Comparison of ENCODE assay signal across 11 cellular contexts in the genomic region with DNA sequence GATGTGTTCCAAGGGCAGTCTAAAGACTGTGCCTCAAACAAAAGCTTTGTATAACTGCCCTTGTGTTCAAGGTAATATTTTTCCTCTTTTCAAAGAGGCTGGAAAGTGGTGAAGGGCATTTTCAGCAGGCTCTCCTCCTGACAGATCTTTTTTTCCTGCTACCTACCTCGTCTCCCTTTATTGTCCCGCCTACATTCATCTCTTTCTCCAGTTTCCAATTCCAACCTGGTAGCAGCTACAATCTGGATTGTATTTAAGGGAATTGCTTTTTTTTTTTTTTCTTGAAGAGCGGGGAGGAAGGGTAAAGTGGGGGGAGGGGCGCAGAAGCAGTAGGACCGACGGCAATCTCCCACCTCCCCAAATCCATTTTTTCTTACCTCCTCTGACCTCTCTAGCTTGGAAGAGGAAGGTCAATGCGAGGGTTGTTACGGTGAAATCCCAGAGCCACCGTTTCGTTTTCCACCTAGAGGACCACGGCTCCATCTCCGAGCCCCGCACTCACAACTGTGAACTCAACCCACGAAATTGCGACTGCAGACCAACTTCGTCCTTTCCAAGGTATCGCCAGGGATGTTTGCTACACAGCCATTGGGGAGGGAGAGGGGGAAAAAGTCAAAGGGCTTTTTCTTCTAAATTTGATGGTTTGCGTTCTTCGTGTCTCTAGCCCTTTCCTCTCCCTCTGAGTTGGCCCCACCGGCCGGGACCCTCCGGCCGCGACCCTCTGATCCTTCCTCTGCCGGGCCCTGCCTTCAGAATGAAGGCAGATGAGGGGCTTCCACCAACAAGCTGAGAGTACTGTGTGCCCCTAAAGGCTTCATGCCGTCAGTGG. TPM values are rescaled to one million over a fixed set of nuclear protein-coding genes. Genes with fewer than 3 reads are reported as not detected.
DNase-seq lines count a peak whose midpoint lies in the region; ATAC-seq and TF ChIP-seq lines count a peak whose summit lies in the region.
"Had no signal": no experiment of that assay in that cellular context is flagged by ENCODE, and none has a peak within 500 bp of the region (broad histone marks: within the 10 kb centered on the region; RNA-seq: fewer than 3 reads in every experiment).

A gene (minus strand): TSS at position 827 of the 829 bp plus-strand sequence. CDS start 344 bp downstream, at position 483.

- DNase-seq in chondrocyte (ENCODE audit: low spot score) (no peak), lung (ENCODE audit: low spot score) (no peak), spleen (no peak), NCI-H146 (lab: John Stamatoyannopoulos, UW) (no peak), NCI-H2196 (lab: John Stamatoyannopoulos, UW; ENCODE audit: unreplicated experiment) (no peak)
- no peak for DNase-seq in activated naive CD4-positive, alpha-beta T cell (lab: John Stamatoyannopoulos, UW)
- DNase-seq in stimulated activated naive CD4-positive, alpha-beta T cell treated with Interleukin-2 at 50 U/mL for 16 hours (lab: John Stamatoyannopoulos, UW), result no peak
- DNase-seq: amniotic stem cell, T-helper 17 cell had no signal

- H3K27me3 ChIP-seq in HUES48 (ENCODE audit: control insufficient read depth, insufficient read depth, low read length) (peaks cover 10% of the 10 kb centered on the region), lung (ENCODE audit: control insufficient read depth, insufficient read depth) (no peaks in the 10 kb centered on the region), spleen (replicated peaks in 1 of 7) (peaks cover 0 to 38% (median 9%) of the 10 kb centered on the region in 7 donors)

- H3K27ac ChIP-seq in HUES48 (ENCODE audit: low read depth, low read length) (peak within 1 kb of the TSS; percentile 53), lung (ENCODE audit: low read depth in 1 of 2, low read length in 1 of 2) (no peak within 1 kb of the TSS), spleen (no peak within 1 kb of the TSS)

- H3K9me3 Mint-ChIP-seq in chondrocyte (ENCODE audit: low read depth), result no peaks in the 10 kb centered on the region

- peak within 1 kb of the TSS; percentile 83 for H3K27ac Mint-ChIP-seq in chondrocyte (ENCODE audit: unreplicated experiment)
- H3K27ac Mint-ChIP-seq: T-helper 17 cell had no signal

- H3K4me3 Mint-ChIP-seq in chondrocyte (ENCODE audit: unreplicated experiment), result peak within 1 kb of the TSS; percentile 81

- peak; percentile 7 for TF ChIP-seq CTCF in chondrocyte (IDR thresholded peaks at IDR 0.05)
- no peak for TF ChIP-seq CTCF in lung (IDR thresholded peaks at IDR 0.05; ENCODE audit: control extremely low read depth, extremely low read depth)
- TF ChIP-seq CTCF in spleen (IDR thresholded peaks at IDR 0.05 in 8 of 11, conservative IDR thresholded peaks at IDR 0.05 in 3 of 11), result no peak

- H3K27me3 Mint-ChIP-seq in chondrocyte (ENCODE audit: low read depth), result no peaks in the 10 kb centered on the region

- H3K9me3 ChIP-seq in HUES48 (ENCODE audit: control insufficient read depth, insufficient read depth, low read length) (no peaks in the 10 kb centered on the region), lung (ENCODE audit: control insufficient read depth in 2 of 2, insufficient read depth in 1 of 2, low read length in 1 of 2) (no peaks in the 10 kb centered on the region), spleen (no peaks in the 10 kb centered on the region)

- peaks cover 20% of the 10 kb centered on the region for H3K4me1 ChIP-seq in HUES48 (ENCODE audit: control insufficient read depth, insufficient read depth, low read length)
- H3K4me1 ChIP-seq in lung (ENCODE audit: control insufficient read depth in 2 of 2, insufficient read depth in 2 of 2, low read length in 2 of 2), result peaks cover 0 to 2% of the 10 kb centered on the region in 2 donors
- peaks cover 0 to 27% (median 11%) of the 10 kb centered on the region in 6 donors for H3K4me1 ChIP-seq in spleen

- WGBS in lung, 2 donors, result 2% methylated on average over 26 of the region's 26 CpGs
- WGBS in spleen, 5 donors, result 3 to 5% (median 4%) methylated on average over 25 to 26 of the region's 26 CpGs

- H3K4me1 Mint-ChIP-seq in chondrocyte (ENCODE audit: low read depth), result peaks cover 56% of the 10 kb centered on the region

- H3K36me3 ChIP-seq in HUES48 (ENCODE audit: control insufficient read depth, insufficient read depth, low read length), result no peaks in the 10 kb centered on the region
- no peaks in the 10 kb centered on the region for H3K36me3 ChIP-seq in lung (ENCODE audit: control insufficient read depth in 2 of 2, insufficient read depth in 2 of 2, low read length in 2 of 2)
- no peaks in the 10 kb centered on the region for H3K36me3 ChIP-seq in spleen

- H3K9ac ChIP-seq in HUES48 (ENCODE audit: low read depth, low read length), result peak within 1 kb of the TSS; percentile 43; the same call in 1 of the 2 replicates

- peak within 1 kb of the TSS; percentile 92 for H3K4me3 ChIP-seq in HUES48 (ENCODE audit: low read depth, low read length)
- H3K4me3 ChIP-seq in lung, result peak within 1 kb of the TSS; percentile 11
- peak within 1 kb of the TSS in 5 of 8 donors; percentile 2 to 53 (median 29) for H3K4me3 ChIP-seq in spleen

- intact Hi-C loops in spleen (cut with DNase I; ENCODE audit: low total_unique reads), result no loop called here

- no peaks in the 10 kb centered on the region for H3K36me3 Mint-ChIP-seq in chondrocyte (ENCODE audit: low read depth)

- TF ChIP-seq POLR2A in spleen (IDR thresholded peaks at IDR 0.05), result no peak

- ATAC-seq in lung (ENCODE audit: insufficient read depth, low FRiP score), result no peak
- ATAC-seq: T-helper 17 cell had no signal

RNA-seq across cellular contexts. Expression of the gene that starts here (rescaled TPM):
- total RNA-seq in chondrocyte, result 1,010 to 1,354 TPM (median 1,042 TPM) in 3 replicates
- 1 to 10 TPM in 1 of 2 donors, under 1 TPM in 1; 0.86 to 7.5 TPM for total RNA-seq in lung
- under 1 TPM; 0.33 to 0.55 TPM for polyA plus RNA-seq in lung
- total RNA-seq in spleen, result 10 to 100 TPM in 1 of 7 donors, 1 to 10 TPM in 2, under 1 TPM in 3, not detected in 1; 0.13 to 11.1 (median 1.0) TPM
- 1 to 10 TPM in 1 of 3 donors, under 1 TPM in 2; 0.02 to 1.0 (median 0.23) TPM for polyA plus RNA-seq in spleen
- total RNA-seq: T-helper 17 cell, ureter had no signal

Comparison
In these comparisons a context has a peak if more than half of its experiments do, and no peak if none do; other contexts are left out.
1. RNA of the gene that starts here (total RNA-seq): 1,010 to 1,354 TPM in chondrocyte; 0.86 to 7.5 TPM in lung and 0.13 to 11.1 TPM in spleen; every median in the first group is over 10 times any median in the second.
2. H3K4me3 ChIP-seq: peak in every context shown above with its lines; median percentile 92 in HUES48; 29 in spleen; 11 in lung.